24 cellular contexts compared by ENCODE assay signal in the genomic region with DNA sequence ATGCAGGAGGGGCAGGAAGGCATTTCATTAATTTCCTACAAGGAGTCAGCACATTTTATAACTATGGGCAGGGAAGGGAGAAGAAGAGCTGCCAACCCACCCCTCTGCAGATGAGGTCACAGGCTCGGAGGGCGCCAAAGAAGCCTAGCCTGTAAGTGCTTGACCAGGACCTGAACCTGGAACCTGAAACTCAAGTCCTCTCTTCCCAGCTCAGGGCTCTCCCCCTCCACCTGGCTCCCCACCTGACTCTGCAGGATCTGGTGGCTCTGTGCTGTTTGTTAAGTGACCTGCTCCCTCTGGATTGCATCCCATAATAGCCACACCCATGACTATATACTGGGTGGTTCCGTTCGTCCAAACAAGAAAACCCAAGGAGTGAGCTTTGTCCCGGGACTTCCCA. TPM values are rescaled to one million over a fixed set of nuclear protein-coding genes. Genes with fewer than 3 reads are reported as not detected.
DNase-seq lines count a peak whose midpoint lies in the region; ATAC-seq and TF ChIP-seq lines count a peak whose summit lies in the region.
"Had no signal": no experiment of that assay in that cellular context is flagged by ENCODE, and none has a peak within 500 bp of the region (broad histone marks: within the 10 kb centered on the region; RNA-seq: fewer than 3 reads in every experiment).

No MANE protein-coding gene starts in this region.

- peak overlapping the region; percentile 77 for H3K27ac ChIP-seq in left ventricle myocardium inferior (replicated peaks)
- H3K27ac ChIP-seq in uterus: peak overlapping the region; percentile 95
- H3K27ac ChIP-seq: PC-9 had no signal

- H3K4me3 ChIP-seq in left ventricle myocardium inferior (no peak overlapping the region), uterus (no peak overlapping the region)
- H3K4me3 ChIP-seq: PC-9, smooth muscle cell had no signal

- no peak for ATAC-seq in Right ventricle myocardium superior (ENCODE audit: poor library complexity)
- no peak for ATAC-seq in left ventricle myocardium superior
- ATAC-seq in sciatic nerve: peak; percentile 6
- ATAC-seq: gastrocnemius medialis; natural killer cell treated with Interleukin-12 subunit alpha and Interleukin-12 subunit beta and Interleukin-15 and Interleukin-18, amount 100 ng/mL, for 72 hours had no signal

- peaks cover 39% of the 10 kb centered on the region for H3K4me1 ChIP-seq in left ventricle myocardium inferior
- H3K4me1 ChIP-seq in uterus: peaks cover 0 to 7% of the 10 kb centered on the region in 2 donors

- H3K36me3 ChIP-seq in left ventricle myocardium inferior: no peaks in the 10 kb centered on the region
- H3K36me3 ChIP-seq in uterus: no peaks in the 10 kb centered on the region
- H3K36me3 ChIP-seq: gastrocnemius medialis had no signal

- DNase-seq in Right ventricle myocardium superior (peak; percentile 61), left ventricle myocardium superior (no peak), left ventricle myocardium inferior (no peak), sciatic nerve (ENCODE audit: low spot score) (no peak), uterus (peak; percentile 61 to 64), C1 segment of cervical spinal cord (lab: John Stamatoyannopoulos, UW) (no peak), HuH-7.5 (ENCODE audit: low spot score) (no peak)
- no peak for DNase-seq in activated CD4-positive, alpha-beta T cell treated with anti-CD3 and anti-CD28 coated beads for 48 hours
- DNase-seq: activated CD4-positive, alpha-beta memory T cell treated with anti-CD3 and anti-CD28 coated beads for 36 hours; activated naive CD4-positive, alpha-beta T cell; gastrocnemius medialis; kidney glomerular epithelial cell; MM.1S; NCI-H1436 treated with DMSO at 0.1 percent for 48 hours; NCI-H2171 treated with DMSO at 0.1 percent for 48 hours; NCI-H774; PC-9; stimulated activated CD4-positive, alpha-beta T cell treated with anti-CD3 and anti-CD28 coated beads, Interleukin-2, amount 100 ng/mL, for 48 hours; T-helper 2 cell had no signal

- no peaks in the 10 kb centered on the region for H3K9me3 ChIP-seq in left ventricle myocardium inferior (replicated peaks)
- no peaks in the 10 kb centered on the region for H3K9me3 ChIP-seq in uterus
- H3K9me3 ChIP-seq: gastrocnemius medialis had no signal

- TF ChIP-seq POLR2A in uterus (IDR thresholded peaks at IDR 0.05): no peak

- TF ChIP-seq CTCF in left ventricle myocardium inferior (IDR thresholded peaks at IDR 0.05; ENCODE audit: borderline replicate concordance) (no peak), uterus (IDR thresholded peaks at IDR 0.05) (no peak)

- intact Hi-C loops in Right ventricle myocardium superior (cut with DNase I): no loop called here
- intact Hi-C loops in left ventricle myocardium superior (cut with micrococcal nuclease): no loop called here
- intact Hi-C loops in left ventricle myocardium inferior (cut with micrococcal nuclease): no loop called here
- intact Hi-C loops in sciatic nerve (cut with DNase I): no loop called here
- intact Hi-C loops in uterus (cut with DNase I; ENCODE audit: low total_unique reads): no loop called here

- no peaks in the 10 kb centered on the region for H3K27me3 ChIP-seq in left ventricle myocardium inferior (ENCODE audit: low read depth)
- no peaks in the 10 kb centered on the region for H3K27me3 ChIP-seq in uterus
- H3K27me3 ChIP-seq: gastrocnemius medialis had no signal

RNA-seq across cellular contexts. Expression of gene SCGB1A1, which starts 27.3 kb away (rescaled TPM):
- not detected for total RNA-seq in Right ventricle myocardium superior
- total RNA-seq in left ventricle myocardium superior: not detected
- not detected for total RNA-seq in left ventricle myocardium inferior
- total RNA-seq in sciatic nerve: 3.5 TPM
- not detected for total RNA-seq in uterus
- total RNA-seq: activated CD4-positive, alpha-beta memory T cell treated with anti-CD3 and anti-CD28 coated beads for 36 hours; epithelial cell of proximal tubule; gastrocnemius medialis; mesenteric fat pad; natural killer cell treated with Interleukin-12 subunit alpha and Interleukin-12 subunit beta and Interleukin-15 and Interleukin-18, amount 100 ng/mL, for 72 hours; PC-9; smooth muscle cell; subcutaneous adipose tissue had no signal

Comparison
In these comparisons a context has a peak if more than half of its experiments do, and no peak if none do; other contexts are left out.
1. DNase-seq: peak in Right ventricle myocardium superior (single experiment) and uterus (2 of 2); none in left ventricle myocardium superior (single experiment), left ventricle myocardium inferior (single experiment), sciatic nerve (single experiment), C1 segment of cervical spinal cord (0 of 14), activated CD4-positive, alpha-beta T cell treated with anti-CD3 and anti-CD28 coated beads for 48 hours (single experiment) and HuH-7.5 (single experiment).